Comparison of ENCODE assay signal across 11 cellular contexts in the genomic region with DNA sequence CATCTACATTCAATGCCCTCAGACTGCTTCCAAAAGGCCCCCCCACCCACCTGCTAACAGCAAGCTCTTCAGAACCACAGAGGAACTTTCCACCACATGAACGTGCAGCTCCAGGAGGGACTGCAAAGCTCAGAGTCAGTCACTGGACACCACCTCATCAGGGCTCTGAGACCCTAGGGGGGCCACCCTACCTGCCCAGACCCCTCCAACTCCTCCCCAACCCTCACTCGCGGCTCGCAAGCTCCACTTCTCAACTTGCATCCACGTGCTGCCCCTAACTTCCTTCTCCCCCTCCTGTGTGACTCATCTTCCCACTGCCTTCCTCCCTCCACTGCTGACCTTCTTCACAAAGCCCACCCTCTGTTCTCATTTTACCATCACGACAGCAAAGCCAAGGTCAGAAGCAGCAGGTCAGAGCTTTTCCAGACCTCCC. TPM values are rescaled to one million over a fixed set of nuclear protein-coding genes. Genes with fewer than 3 reads are reported as not detected.
DNase-seq lines count a peak whose midpoint lies in the region; ATAC-seq and TF ChIP-seq lines count a peak whose summit lies in the region.
"Had no signal": no experiment of that assay in that cellular context is flagged by ENCODE, and none has a peak within 500 bp of the region (broad histone marks: within the 10 kb centered on the region; RNA-seq: fewer than 3 reads in every experiment).

No MANE protein-coding gene starts in this region.

- no peak overlapping the region for H3K4me2 ChIP-seq in GM23248 (ENCODE audit: unreplicated experiment)

- no peak overlapping the region for H3K9ac ChIP-seq in GM23248

- TF ChIP-seq CTCF in left ventricle myocardium inferior (IDR thresholded peaks at IDR 0.05; ENCODE audit: borderline replicate concordance) = no peak

- H3K4me1 Mint-ChIP-seq in activated CD4-positive, alpha-beta memory T cell treated with anti-CD3 and anti-CD28 coated beads for 36 hours (ENCODE audit: low read depth) = peaks cover 79% of the 10 kb centered on the region

- peaks cover 98% of the 10 kb centered on the region for H3K4me1 ChIP-seq in left ventricle myocardium inferior
- peaks cover 14% of the 10 kb centered on the region; the same call in 1 of the 2 replicates for H3K4me1 ChIP-seq in GM23248 (ENCODE audit: insufficient read depth)

- H3K4me3 Mint-ChIP-seq in activated CD4-positive, alpha-beta memory T cell treated with anti-CD3 and anti-CD28 coated beads for 36 hours = peak overlapping the region; percentile 71

- H3K79me2 ChIP-seq in GM23248 (ENCODE audit: insufficient read depth) = 0 out of 2 replicates have a peak, but pooled peaks cover 3% of the 10 kb centered on the region

- 77% methylated on average over 4 to 6 of the region's 6 CpGs for WGBS in GM23248 (ENCODE audit: low coverage in 1 of 2, low lambda C conversion rate in 2 of 2, missing lambda C conversion rate in 2 of 2), 2 experiments

- H3F3A ChIP-seq in GM23248 (ENCODE audit: insufficient read depth) = no peaks in the 10 kb centered on the region; the same call in 1 of the 2 replicates

- no peaks in the 10 kb centered on the region for H3K36me3 Mint-ChIP-seq in activated CD4-positive, alpha-beta memory T cell treated with anti-CD3 and anti-CD28 coated beads for 36 hours

- in situ Hi-C loops in GM23248 (cut with MboI) = no loop called here

- H3K36me3 ChIP-seq in left ventricle myocardium inferior = no peaks in the 10 kb centered on the region
- no peaks in the 10 kb centered on the region for H3K36me3 ChIP-seq in GM23248 (ENCODE audit: low read depth)

- intact Hi-C loops in left ventricle myocardium inferior (cut with micrococcal nuclease) (no loop called here), Right ventricle myocardium superior (cut with DNase I) (no loop called here)
- intact Hi-C loops in activated CD4-positive, alpha-beta memory T cell treated with anti-CD3 and anti-CD28 coated beads for 36 hours (cut with micrococcal nuclease) = no loop called here

- no peak for DNase-seq in left ventricle myocardium inferior
- DNase-seq in Right ventricle myocardium superior = no peak
- DNase-seq in activated CD4-positive, alpha-beta memory T cell treated with anti-CD3 and anti-CD28 coated beads for 36 hours = peak; percentile 14
- DNase-seq in lung microvascular endothelial cell (ENCODE audit: low read depth in 2 of 2) = peak; percentile 19 to 48
- no peak for DNase-seq in GM23248
- no peak for DNase-seq in retina
- no peak for DNase-seq in NCI-H82 treated with DMSO at 0.1 percent for 48 hours (lab: John Stamatoyannopoulos, UW; ENCODE audit: unreplicated experiment)
- DNase-seq: C1 segment of cervical spinal cord, NCI-H1105, NCI-H69 had no signal

- no peaks in the 10 kb centered on the region for H3K9me3 ChIP-seq in left ventricle myocardium inferior (replicated peaks)
- no peaks in the 10 kb centered on the region for H3K9me3 ChIP-seq in GM23248 (ENCODE audit: low read depth)

- H2AFZ ChIP-seq in GM23248 = no peak overlapping the region

- H3K27ac Mint-ChIP-seq in activated CD4-positive, alpha-beta memory T cell treated with anti-CD3 and anti-CD28 coated beads for 36 hours = peak overlapping the region; percentile 82

- CTCF ChIA-PET in activated CD4-positive, alpha-beta memory T cell treated with anti-CD3 and anti-CD28 coated beads for 36 hours (lab: Charles Lee) = no interaction called here

- H3K4me3 ChIP-seq in left ventricle myocardium inferior (no peak overlapping the region), GM23248 (no peak overlapping the region)

- ATAC-seq in Right ventricle myocardium superior (ENCODE audit: poor library complexity) = no peak
- no peak for ATAC-seq in HG03432 (IDR thresholded peaks at IDR 0.05; ENCODE audit: unreplicated experiment)

- H3K27me3 Mint-ChIP-seq in activated CD4-positive, alpha-beta memory T cell treated with anti-CD3 and anti-CD28 coated beads for 36 hours = no peaks in the 10 kb centered on the region

- H3K9me3 Mint-ChIP-seq in activated CD4-positive, alpha-beta memory T cell treated with anti-CD3 and anti-CD28 coated beads for 36 hours = no peaks in the 10 kb centered on the region

- H3K9me2 ChIP-seq in GM23248 (ENCODE audit: insufficient read depth) = no peaks in the 10 kb centered on the region

- H3K27ac ChIP-seq in left ventricle myocardium inferior (replicated peaks) (peak overlapping the region; percentile 97), GM23248 (no peak overlapping the region)

- no peaks in the 10 kb centered on the region for H4K20me1 ChIP-seq in GM23248 (ENCODE audit: insufficient read depth)

- H3K27me3 ChIP-seq in left ventricle myocardium inferior (ENCODE audit: low read depth) (no peaks in the 10 kb centered on the region), GM23248 (replicated peaks; ENCODE audit: insufficient read depth) (no peaks in the 10 kb centered on the region)

- POLR2A ChIA-PET in activated CD4-positive, alpha-beta memory T cell treated with anti-CD3 and anti-CD28 coated beads for 36 hours (lab: Charles Lee) = no interaction called here

RNA-seq across cellular contexts. Expression of gene MBOAT1, which starts 6.5 kb away (rescaled TPM):
- 5.6 TPM for total RNA-seq in left ventricle myocardium inferior
- total RNA-seq in Right ventricle myocardium superior = 5.2 TPM
- total RNA-seq in activated CD4-positive, alpha-beta memory T cell treated with anti-CD3 and anti-CD28 coated beads for 36 hours = 10 to 100 TPM; 13.4 to 14.0 TPM
- 8.1 and 9.5 TPM in 2 replicates for total RNA-seq in lung microvascular endothelial cell
- 4.0 and 7.0 TPM in 2 replicates for total RNA-seq in GM23248 (2014; rRNA removed; shearing (Covaris generic))
- polyA plus RNA-seq in GM23248 (2016; fragmentation: Nextera tagmentation; extraction: Ambion mirVana) = 1.7 and 1.8 TPM in 2 replicates

Comparison
In these comparisons a context has a peak if more than half of its experiments do, and no peak if none do; other contexts are left out.
1. DNase-seq: peak in activated CD4-positive, alpha-beta memory T cell treated with anti-CD3 and anti-CD28 coated beads for 36 hours (single experiment) and lung microvascular endothelial cell (2 of 2); none in left ventricle myocardium inferior (single experiment), Right ventricle myocardium superior (single experiment), GM23248 (single experiment), retina (single experiment) and NCI-H82 treated with DMSO at 0.1 percent for 48 hours (single experiment).